Comparison of ENCODE assay signal across 9 cellular contexts in genomic region chr11:112175596-112175947, GRCh38. TPM values are rescaled to one million over a fixed set of nuclear protein-coding genes. Genes with fewer than 3 reads are reported as not detected.
DNase-seq lines count a peak whose midpoint lies in the region; ATAC-seq and TF ChIP-seq lines count a peak whose summit lies in the region.
"Had no signal": no experiment of that assay in that cellular context is flagged by ENCODE, and none has a peak within 500 bp of the region (broad histone marks: within the 10 kb centered on the region; RNA-seq: fewer than 3 reads in every experiment).

No MANE protein-coding gene starts in this region.

- CTCF ChIA-PET in CD8-positive, alpha-beta T cell (lab: Charles Lee): no interaction called here
- CTCF ChIA-PET in WTC11 (lab: Charles Lee): interaction anchor here (0.7 to 1.3 kb wide), 14 partner anchors 9 to 249 kb away, joined by 3 to 12 read pairs (median 4); partner anchors contain the start of genes IL18, SDHD, TEX12 and TIMM8B

- H3K27me3 Mint-ChIP-seq in CD8-positive, alpha-beta T cell (ENCODE audit: low read depth): peaks cover 24% of the 10 kb centered on the region
- H3K27me3 Mint-ChIP-seq in WTC11 (ENCODE audit: low read depth): no peaks in the 10 kb centered on the region

- no peaks in the 10 kb centered on the region for H3K9me3 Mint-ChIP-seq in CD8-positive, alpha-beta T cell
- no peaks in the 10 kb centered on the region for H3K9me3 Mint-ChIP-seq in WTC11
- H3K9me3 Mint-ChIP-seq: activated naive CD4-positive, alpha-beta T cell treated with anti-CD3 and anti-CD28 coated beads, Interleukin-2, amount 50 U/mL, for 24 hours had no signal

- DNase-seq in CD8-positive, alpha-beta T cell: no peak
- no peak for DNase-seq in WTC11 (ENCODE audit: low spot score)
- DNase-seq in Right ventricle myocardium superior: no peak
- no peak for DNase-seq in SKM-1 treated with dmso at 0.1 percent for 144 hours (lab: John Stamatoyannopoulos, UW; ENCODE audit: unreplicated experiment)
- DNase-seq in activated naive CD4-positive, alpha-beta T cell treated with anti-CD3 and anti-CD28 coated beads, Interleukin-2, amount 50 U/mL, for 16 hours: no peak
- no peak for DNase-seq in NCI-H1105 treated with DMSO at 0.1 percent for 48 hours (lab: John Stamatoyannopoulos, UW)

- H3K79me2 ChIP-seq in parathyroid adenoma: no peaks in the 10 kb centered on the region

- peaks cover 10% of the 10 kb centered on the region for H3K4me1 Mint-ChIP-seq in CD8-positive, alpha-beta T cell (ENCODE audit: low read depth)
- no peaks in the 10 kb centered on the region for H3K4me1 Mint-ChIP-seq in WTC11

- peak overlapping the region; percentile 51 for H3K4me2 ChIP-seq in parathyroid adenoma (ENCODE audit: low read length)

- no peak overlapping the region for H3K27ac ChIP-seq in CD8-positive, alpha-beta T cell (ENCODE audit: low read depth, low read length)
- H3K27ac ChIP-seq in parathyroid adenoma: peak overlapping the region; percentile 60

- intact Hi-C loops in CD8-positive, alpha-beta T cell (cut with DNase I, micrococcal nuclease): no loop called here
- intact Hi-C loops in Right ventricle myocardium superior (cut with DNase I): loop anchor here (5.0 kb wide), 1 partner anchor 63 kb away; no protein-coding TSS in a partner anchor

- peak overlapping the region; percentile 63 for H3K4me3 Mint-ChIP-seq in CD8-positive, alpha-beta T cell
- peak overlapping the region; percentile 58 for H3K4me3 Mint-ChIP-seq in WTC11

- no peaks in the 10 kb centered on the region for H3K9me3 ChIP-seq in CD8-positive, alpha-beta T cell (ENCODE audit: low read length)
- H3K9me3 ChIP-seq in parathyroid adenoma (ENCODE audit: control insufficient read depth, low read length): no peaks in the 10 kb centered on the region

- ATAC-seq in CD8-positive, alpha-beta T cell: no peak
- ATAC-seq in WTC11: no peak; the same call in 1 of the 2 replicates
- ATAC-seq in Right ventricle myocardium superior (ENCODE audit: poor library complexity): peak; percentile 56
- no peak for ATAC-seq in GM19328 (IDR thresholded peaks at IDR 0.05; ENCODE audit: unreplicated experiment)

- H3K4me1 ChIP-seq in CD8-positive, alpha-beta T cell (ENCODE audit: insufficient read depth, low read length): no peaks in the 10 kb centered on the region
- no peaks in the 10 kb centered on the region for H3K4me1 ChIP-seq in parathyroid adenoma

- no peaks in the 10 kb centered on the region for H3K36me3 ChIP-seq in CD8-positive, alpha-beta T cell (ENCODE audit: insufficient read depth, low read length)
- H3K36me3 ChIP-seq in parathyroid adenoma (ENCODE audit: control insufficient read depth, insufficient read depth, low read length): no peaks in the 10 kb centered on the region

- no peak overlapping the region for H3K9ac ChIP-seq in parathyroid adenoma

- peak overlapping the region; percentile 83 for H2AFZ ChIP-seq in parathyroid adenoma

- POLR2A ChIA-PET in CD8-positive, alpha-beta T cell (lab: Charles Lee): interaction anchor here (1.0 kb wide), 1 partner anchor 9 kb away, joined by 3 read pairs; no protein-coding TSS in a partner anchor
- POLR2A ChIA-PET in WTC11 (lab: Charles Lee): no interaction called here

- no peaks in the 10 kb centered on the region for H3K36me3 Mint-ChIP-seq in CD8-positive, alpha-beta T cell
- no peaks in the 10 kb centered on the region for H3K36me3 Mint-ChIP-seq in WTC11
- H3K36me3 Mint-ChIP-seq: activated naive CD4-positive, alpha-beta T cell treated with anti-CD3 and anti-CD28 coated beads, Interleukin-2, amount 50 U/mL, for 24 hours had no signal

- no peaks in the 10 kb centered on the region for H3K27me3 ChIP-seq in CD8-positive, alpha-beta T cell (ENCODE audit: insufficient read depth, low read length)
- H3K27me3 ChIP-seq in parathyroid adenoma (ENCODE audit: control insufficient read depth, insufficient read depth, low read length): no peaks in the 10 kb centered on the region

- H3K27ac Mint-ChIP-seq in CD8-positive, alpha-beta T cell: no peak overlapping the region
- H3K27ac Mint-ChIP-seq in WTC11: no peak overlapping the region
- H3K27ac Mint-ChIP-seq: activated naive CD4-positive, alpha-beta T cell treated with anti-CD3 and anti-CD28 coated beads, Interleukin-2, amount 50 U/mL, for 24 hours had no signal

- H3K4me3 ChIP-seq in CD8-positive, alpha-beta T cell (ENCODE audit: low read depth, low read length): no peak overlapping the region
- peak overlapping the region; percentile 43 for H3K4me3 ChIP-seq in parathyroid adenoma (ENCODE audit: low read depth, low read length)

- TF ChIP-seq CTCF in CD8-positive, alpha-beta T cell (IDR thresholded peaks at IDR 0.05): no peak
- TF ChIP-seq CTCF in WTC11 (IDR thresholded peaks at IDR 0.05) (no peak), parathyroid adenoma (IDR thresholded peaks at IDR 0.05) (no peak)

TF ChIP-seq in WTC11, 78 proteins besides CTCF, POLR2A, EP300 and RAD21:
- no peak for TF ChIP-seq PRRX2 (CRISPR knock-in tag; IDR thresholded peaks at IDR 0.05)
- TF ChIP-seq ELF4 (CRISPR knock-in tag; IDR thresholded peaks at IDR 0.05; ENCODE audit: low read depth): no peak
- TF ChIP-seq, protein P1, sequence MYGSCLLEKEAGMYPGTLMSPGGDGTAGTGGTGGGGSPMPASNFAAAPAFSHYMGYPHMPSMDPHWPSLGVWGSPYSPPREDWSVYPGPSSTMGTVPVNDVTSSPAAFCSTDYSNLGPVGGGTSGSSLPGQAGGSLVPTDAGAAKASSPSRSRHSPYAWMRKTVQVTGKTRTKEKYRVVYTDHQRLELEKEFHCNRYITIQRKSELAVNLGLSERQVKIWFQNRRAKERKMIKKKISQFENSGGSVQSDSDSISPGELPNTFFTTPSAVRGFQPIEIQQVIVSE (CRISPR knock-in tag; IDR thresholded peaks at IDR 0.05; ENCODE audit: borderline replicate concordance): no peak
TF ChIP-seq in WTC11: peak in this region for 0.

RNA-seq across cellular contexts. Expression of gene BCO2, which starts 0.3 kb away (rescaled TPM):
- total RNA-seq in CD8-positive, alpha-beta T cell: under 1 TPM; 0.42 to 0.46 TPM
- total RNA-seq in WTC11 (2021): 0.48 to 1.3 TPM (median 1.0 TPM) in 3 replicates
- 151 TPM for total RNA-seq in Right ventricle myocardium superior

RNA-seq across cellular contexts. Expression of gene TEX12, which starts 8.4 kb away (rescaled TPM):
- total RNA-seq in CD8-positive, alpha-beta T cell: not detected
- total RNA-seq in WTC11 (2021): not detected in 3 replicates
- not detected for total RNA-seq in Right ventricle myocardium superior

RNA-seq across cellular contexts. Expression of gene IL18, which starts 11.7 kb away (rescaled TPM):
- not detected for total RNA-seq in CD8-positive, alpha-beta T cell
- total RNA-seq in WTC11 (2021) (0.74 to 0.82 TPM (median 0.82 TPM) in 3 replicates), Right ventricle myocardium superior (1.9 TPM)

RNA-seq across cellular contexts. Expression of gene PTS, which starts 50.7 kb away (rescaled TPM):
- total RNA-seq in CD8-positive, alpha-beta T cell: 10 to 100 TPM; 83.5 to 87.9 TPM
- total RNA-seq in WTC11 (2021) (23.5 to 26.7 TPM (median 25.7 TPM) in 3 replicates), Right ventricle myocardium superior (28.7 TPM)

Comparison
In these comparisons a context has a peak if more than half of its experiments do, and no peak if none do; other contexts are left out.
1. RNA of gene BCO2, which starts 0.3 kb away (total RNA-seq): 151 TPM in Right ventricle myocardium superior (single experiment); 0.48 to 1.3 TPM in WTC11 and 0.42 to 0.46 TPM in CD8-positive, alpha-beta T cell; every median in the first group is over 10 times any median in the second.